28 cellular contexts compared by ENCODE assay signal in the genomic region with DNA sequence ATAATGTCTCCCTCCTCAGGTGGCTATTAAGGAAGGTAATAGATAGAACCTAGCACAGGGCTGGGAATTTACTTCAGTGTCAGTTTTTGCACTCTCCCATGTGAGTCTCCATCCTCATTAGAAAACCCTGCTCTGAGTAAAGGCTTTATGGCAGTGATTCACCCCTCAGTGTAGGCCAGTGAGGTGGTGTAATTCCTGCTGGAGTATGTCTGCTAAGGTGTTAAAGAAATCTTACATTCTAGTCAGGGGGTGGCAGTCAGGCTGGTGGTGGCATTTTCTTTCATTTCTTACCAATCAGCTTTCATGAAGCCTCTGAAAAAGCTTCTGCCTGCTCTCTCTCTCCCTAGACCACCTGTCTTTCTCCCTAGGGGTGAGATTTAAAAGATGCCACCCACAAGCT.
"Had no signal": no experiment of that assay in that cellular context is flagged by ENCODE, and none has a peak within 500 bp of the region (broad histone marks: within the 10 kb centered on the region; RNA-seq: fewer than 3 reads in every experiment).

No MANE protein-coding gene starts in this region.

- H3K9me3 ChIP-seq: ovary, psoas muscle, right lobe of liver, sigmoid colon, stomach, thoracic aorta, thyroid gland, tibial nerve, upper lobe of left lung, vagina had no signal

- H3K27ac Mint-ChIP-seq: natural killer cell; nephron; neural progenitor cell; progenitor cell of endocrine pancreas; stimulated activated effector memory CD8-positive, alpha-beta T cell treated with anti-CD3 and anti-CD28 coated beads, Interleukin-12 subunit alpha, Interleukin-12 subunit beta, amount 100 ng/mL, for 72 hours; stimulated activated naive B cell treated with anti-CD40 and anti-IgM and Interleukin-4, amounts not matched to agents 10 μg/mL and 1 μg/mL and 100 μg/mL, for 72 hours; stimulated activated naive CD8-positive, alpha-beta T cell treated with anti-CD3 and anti-CD28 coated beads, Interleukin-15, Interleukin-2, amounts not matched to agents 100 ng/mL and 50 ng/mL, for 24 hours had no signal

- H3K4me2 ChIP-seq: neural progenitor cell had no signal

- H3K27me3 ChIP-seq: neural progenitor cell, ovary, right lobe of liver, thyroid gland, tibial nerve, upper lobe of left lung, vagina had no signal

- H3K4me1 ChIP-seq: neural progenitor cell, parathyroid adenoma, psoas muscle, right lobe of liver, sigmoid colon, stomach, thyroid gland, tibial nerve, upper lobe of left lung, vagina had no signal

- H3K4me1 Mint-ChIP-seq: natural killer cell; nephron; stimulated activated effector memory CD8-positive, alpha-beta T cell treated with anti-CD3 and anti-CD28 coated beads, Interleukin-12 subunit alpha, Interleukin-12 subunit beta, amount 100 ng/mL, for 72 hours; stimulated activated naive B cell treated with anti-CD40 and anti-IgM and Interleukin-4, amounts not matched to agents 10 μg/mL and 1 μg/mL and 100 μg/mL, for 72 hours had no signal

- H3K4me3 Mint-ChIP-seq: natural killer cell; nephron; neural progenitor cell; stimulated activated effector memory CD8-positive, alpha-beta T cell treated with anti-CD3 and anti-CD28 coated beads, Interleukin-12 subunit alpha, Interleukin-12 subunit beta, amount 100 ng/mL, for 72 hours; stimulated activated naive B cell treated with anti-CD40 and anti-IgM and Interleukin-4, amounts not matched to agents 10 μg/mL and 1 μg/mL and 100 μg/mL, for 72 hours; stimulated activated naive CD8-positive, alpha-beta T cell treated with anti-CD3 and anti-CD28 coated beads, Interleukin-15, Interleukin-2, amounts not matched to agents 100 ng/mL and 50 ng/mL, for 24 hours had no signal

- H3K36me3 Mint-ChIP-seq: natural killer cell; neural progenitor cell; stimulated activated effector memory CD8-positive, alpha-beta T cell treated with anti-CD3 and anti-CD28 coated beads, Interleukin-12 subunit alpha, Interleukin-12 subunit beta, amount 100 ng/mL, for 72 hours; stimulated activated naive B cell treated with anti-CD40 and anti-IgM and Interleukin-4, amounts not matched to agents 10 μg/mL and 1 μg/mL and 100 μg/mL, for 72 hours had no signal

- H3K9me3 Mint-ChIP-seq: natural killer cell; nephron; neural progenitor cell; stimulated activated effector memory CD8-positive, alpha-beta T cell treated with anti-CD3 and anti-CD28 coated beads, Interleukin-12 subunit alpha, Interleukin-12 subunit beta, amount 100 ng/mL, for 72 hours; stimulated activated naive B cell treated with anti-CD40 and anti-IgM and Interleukin-4, amounts not matched to agents 10 μg/mL and 1 μg/mL and 100 μg/mL, for 72 hours; stimulated activated naive CD8-positive, alpha-beta T cell treated with anti-CD3 and anti-CD28 coated beads, Interleukin-15, Interleukin-2, amounts not matched to agents 100 ng/mL and 50 ng/mL, for 24 hours had no signal

- H3K9ac ChIP-seq: neural progenitor cell, parathyroid adenoma had no signal

- ATAC-seq: natural killer cell; psoas muscle; right cardiac atrium; right lobe of liver; stimulated activated effector memory CD8-positive, alpha-beta T cell treated with anti-CD3 and anti-CD28 coated beads, Interleukin-12 subunit alpha, Interleukin-12 subunit beta, amount 100 ng/mL, for 72 hours; stimulated activated naive B cell treated with anti-CD40 and anti-IgM and Interleukin-4, amounts not matched to agents 10 μg/mL and 1 μg/mL and 100 μg/mL, for 72 hours had no signal

- H3K27ac ChIP-seq: neural progenitor cell, ovary, parathyroid adenoma, psoas muscle, right lobe of liver, sigmoid colon, stomach, thoracic aorta, thyroid gland, tibial nerve, upper lobe of left lung, vagina had no signal

- H3K79me2 ChIP-seq: parathyroid adenoma had no signal

- H3K4me3 ChIP-seq: neural progenitor cell, ovary, psoas muscle, right lobe of liver, sigmoid colon, stomach, thoracic aorta, thyroid gland, tibial nerve, upper lobe of left lung, vagina had no signal

- H3K36me3 ChIP-seq: neural progenitor cell, ovary, right lobe of liver, sigmoid colon, stomach, thoracic aorta, thyroid gland, tibial nerve, upper lobe of left lung, vagina had no signal

- DNase-seq: natural killer cell; occipital lobe; ovary; posterior cingulate gyrus; psoas muscle; right cardiac atrium; right lobe of liver; sigmoid colon; small intestine; stimulated activated CD4-positive, alpha-beta T cell treated with anti-CD3 and anti-CD28 coated beads, Interleukin-15, amount 100 ng/mL, for 24 hours; stimulated activated CD4-positive, alpha-beta T cell treated with anti-CD3 and anti-CD28 coated beads, Interleukin-2, amount 100 ng/mL, for 24 hours; stimulated activated CD4-positive, alpha-beta T cell treated with anti-CD3 and anti-CD28 coated beads, Interleukin-2, amount 100 ng/mL, for 48 hours; stimulated activated CD4-positive, alpha-beta T cell treated with anti-CD3 and anti-CD28 coated beads, Interleukin-4, amount 100 ng/mL, for 24 hours; stimulated activated naive B cell treated with anti-CD40 and anti-IgM and Interleukin-4, amounts not matched to agents 10 μg/mL and 1 μg/mL and 100 μg/mL, for 72 hours; stimulated activated naive CD4-positive, alpha-beta T cell treated with Interleukin-2 at 50 U/mL for 16 hours; stomach; thyroid gland; trophoblast cell; upper lobe of left lung had no signal
